20 cellular contexts compared by ENCODE assay signal in the genomic region with DNA sequence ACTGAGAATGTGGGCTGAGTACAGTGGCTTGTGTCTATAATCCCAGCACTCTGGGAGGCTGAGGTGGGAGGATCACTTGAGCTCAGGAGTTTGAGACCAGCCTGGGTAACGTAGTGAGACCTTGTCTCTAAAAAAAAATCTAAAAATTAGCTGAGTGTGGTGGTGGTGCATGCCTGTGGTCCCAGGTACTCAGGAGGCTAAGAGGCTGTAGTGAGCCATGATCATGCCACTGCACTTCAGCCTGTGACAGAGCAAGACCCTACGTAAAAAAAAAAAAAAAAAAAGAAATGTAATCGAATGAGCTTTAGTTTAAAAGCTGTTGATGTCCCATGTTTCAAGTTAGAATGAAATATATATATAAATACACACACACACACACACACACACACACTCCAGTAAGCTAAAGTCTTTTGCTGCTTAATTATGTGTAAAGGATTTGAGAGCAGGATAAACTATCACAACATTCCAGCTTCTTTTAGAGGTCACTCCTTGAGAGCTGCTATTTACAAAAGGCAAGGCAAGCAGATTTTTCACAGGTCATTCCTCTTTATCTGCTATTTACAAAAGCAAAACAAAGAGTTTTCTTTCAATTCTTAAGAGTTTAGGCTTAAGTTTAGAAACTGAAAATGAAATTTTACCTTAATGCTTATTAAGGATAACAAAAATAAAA. TPM values are rescaled to one million over a fixed set of nuclear protein-coding genes. Genes with fewer than 3 reads are reported as not detected.
A peak's percentile ranks its signal among the peaks of the same experiment; 100 is the strongest.
DNase-seq lines count a peak whose midpoint lies in the region; ATAC-seq and TF ChIP-seq lines count a peak whose summit lies in the region.
"Had no signal": no experiment of that assay in that cellular context is flagged by ENCODE, and none has a peak within 500 bp of the region (broad histone marks: within the 10 kb centered on the region; RNA-seq: fewer than 3 reads in every experiment).

No MANE protein-coding gene starts in this region.

- CTCF ChIA-PET in T-cell (lab: Charles Lee) = interaction anchor here (0.6 to 1.6 kb wide), 9 partner anchors 19 to 1603 kb away, joined by 3 to 6 read pairs (median 3); no protein-coding TSS in a partner anchor

- H3K4me3 ChIP-seq in left lung = no peak overlapping the region
- H3K4me3 ChIP-seq: right lobe of liver had no signal

- no peaks in the 10 kb centered on the region for H3K9me3 ChIP-seq in left lung
- H3K9me3 ChIP-seq: Caco-2, right lobe of liver had no signal

- no peaks in the 10 kb centered on the region for H3K27me3 ChIP-seq in left lung

- peak overlapping the region in 1 of 2 donors; percentile 60 for H3K27ac ChIP-seq in left lung
- H3K27ac ChIP-seq: right lobe of liver had no signal

- intact Hi-C loops in left lung (cut with DNase I) = no loop called here
- intact Hi-C loops in posterior vena cava (cut with DNase I) = no loop called here

- H3K4me1 Mint-ChIP-seq in activated T-cell treated with anti-CD3 and anti-CD28 coated beads, Interleukin-2, amount 50 U/mL, for 24 hours (ENCODE audit: low read depth) = peaks cover 69% of the 10 kb centered on the region
- peaks cover 48 to 68% (median 66%) of the 10 kb centered on the region in 3 donors for H3K4me1 Mint-ChIP-seq in T-cell
- H3K4me1 Mint-ChIP-seq in stimulated activated naive B cell treated with anti-CD40 and anti-IgM and Interleukin-4, amounts not matched to agents 10 μg/mL and 1 μg/mL and 100 μg/mL, for 72 hours = peaks cover 38 to 71% of the 10 kb centered on the region in 2 donors

- H3K36me3 Mint-ChIP-seq in activated T-cell treated with anti-CD3 and anti-CD28 coated beads, Interleukin-2, amount 50 U/mL, for 24 hours (ENCODE audit: low read depth) = peaks cover 67% of the 10 kb centered on the region
- peaks cover 26% of the 10 kb centered on the region for H3K36me3 Mint-ChIP-seq in T-cell
- peaks cover 24 to 49% of the 10 kb centered on the region in 2 donors for H3K36me3 Mint-ChIP-seq in stimulated activated naive B cell treated with anti-CD40 and anti-IgM and Interleukin-4, amounts not matched to agents 10 μg/mL and 1 μg/mL and 100 μg/mL, for 72 hours

- peak overlapping the region; percentile 66 for H3K27ac Mint-ChIP-seq in activated T-cell treated with anti-CD3 and anti-CD28 coated beads, Interleukin-2, amount 50 U/mL, for 24 hours
- peak overlapping the region; percentile 71 to 82 for H3K27ac Mint-ChIP-seq in T-cell
- peak overlapping the region; percentile 49 for H3K27ac Mint-ChIP-seq in stimulated activated naive B cell treated with anti-CD40 and anti-IgM and Interleukin-4, amounts not matched to agents 10 μg/mL and 1 μg/mL and 100 μg/mL, for 72 hours

- peaks cover 0 to 40% of the 10 kb centered on the region in 2 donors for H3K36me3 ChIP-seq in left lung

- no peak for TF ChIP-seq CTCF in left lung (IDR thresholded peaks at IDR 0.05)

- no peaks in the 10 kb centered on the region for H3K27me3 Mint-ChIP-seq in activated T-cell treated with anti-CD3 and anti-CD28 coated beads, Interleukin-2, amount 50 U/mL, for 24 hours
- no peaks in the 10 kb centered on the region for H3K27me3 Mint-ChIP-seq in T-cell
- H3K27me3 Mint-ChIP-seq in stimulated activated naive B cell treated with anti-CD40 and anti-IgM and Interleukin-4, amounts not matched to agents 10 μg/mL and 1 μg/mL and 100 μg/mL, for 72 hours = no peaks in the 10 kb centered on the region

- ATAC-seq in T-cell (replicated peaks in 1 of 4) (no peak), left lung (peak; percentile 7), GM19452 (IDR thresholded peaks at IDR 0.05; ENCODE audit: unreplicated experiment) (no peak)
- no peak for ATAC-seq in stimulated activated naive B cell treated with anti-CD40 and anti-IgM and Interleukin-4, amounts not matched to agents 10 μg/mL and 1 μg/mL and 100 μg/mL, for 72 hours (replicated peaks)
- ATAC-seq: activated T-cell treated with anti-CD3 and anti-CD28 coated beads, Interleukin-2, amount 50 U/mL, for 72 hours; esophagus mucosa; HepG2; right lobe of liver had no signal

- H3K4me3 Mint-ChIP-seq in activated T-cell treated with anti-CD3 and anti-CD28 coated beads, Interleukin-2, amount 50 U/mL, for 24 hours = no peak overlapping the region
- H3K4me3 Mint-ChIP-seq in T-cell = no peak overlapping the region
- no peak overlapping the region for H3K4me3 Mint-ChIP-seq in stimulated activated naive B cell treated with anti-CD40 and anti-IgM and Interleukin-4, amounts not matched to agents 10 μg/mL and 1 μg/mL and 100 μg/mL, for 72 hours

- POLR2A ChIA-PET in T-cell (lab: Charles Lee) = interaction anchor here (0.5 to 1.3 kb wide), 9 partner anchors 11 to 754 kb away, joined by 3 to 9 read pairs (median 3); partner anchors contain the start of gene ZBTB24 (in 2 of the 2)

- peaks cover 5 to 33% of the 10 kb centered on the region in 2 donors for H3K4me1 ChIP-seq in left lung

- H3K9me3 Mint-ChIP-seq in activated T-cell treated with anti-CD3 and anti-CD28 coated beads, Interleukin-2, amount 50 U/mL, for 24 hours = peaks cover 4% of the 10 kb centered on the region
- no peaks in the 10 kb centered on the region for H3K9me3 Mint-ChIP-seq in T-cell
- H3K9me3 Mint-ChIP-seq in stimulated activated naive B cell treated with anti-CD40 and anti-IgM and Interleukin-4, amounts not matched to agents 10 μg/mL and 1 μg/mL and 100 μg/mL, for 72 hours = peaks cover 1 to 4% of the 10 kb centered on the region in 2 donors

- DNase-seq in activated T-cell treated with anti-CD3 and anti-CD28 coated beads, Interleukin-2, amount 50 U/mL, for 24 hours = no peak
- no peak for DNase-seq in activated T-cell treated with anti-CD3 and anti-CD28 coated beads, Interleukin-2, amount 50 U/mL, for 1 hour
- DNase-seq in T-cell (no peak), left lung (no peak), posterior vena cava (ENCODE audit: low spot score) (no peak)
- no peak for DNase-seq in stimulated activated naive B cell treated with anti-CD40 and anti-IgM and Interleukin-4, amounts not matched to agents 10 μg/mL and 1 μg/mL and 100 μg/mL, for 72 hours
- no peak for DNase-seq in activated CD4-positive, alpha-beta T cell treated with anti-CD3 and anti-CD28 coated beads, Interleukin-2, amount 50 U/mL, for 1 hour
- DNase-seq: ACHN; activated CD4-positive, alpha-beta T cell treated with anti-CD3 and anti-CD28 coated beads for 48 hours; activated T-cell treated with anti-CD3 and anti-CD28 coated beads, Interleukin-2, amount 50 U/mL, for 72 hours; Caco-2; mammary epithelial cell; NCI-H187 treated with DMSO at 0.1 percent for 48 hours; Right ventricle myocardium superior; substantia nigra; T1000 had no signal

RNA-seq across cellular contexts. Expression of gene MICAL1, which starts 4.7 kb away (rescaled TPM):
- total RNA-seq in T-cell = 100 to 1,000 TPM in 1 of 5 donors, 10 to 100 TPM in 4; 81.9 to 108 (median 89.5) TPM
- total RNA-seq in left lung = 10 to 100 TPM; 60.7 to 70.9 TPM
- total RNA-seq in posterior vena cava = 10 to 100 TPM; 53.0 to 53.2 TPM

RNA-seq across cellular contexts. Expression of gene SMPD2, which starts 19.8 kb away (rescaled TPM):
- 10 to 100 TPM; 21.1 to 36.7 (median 23.7) TPM for total RNA-seq in T-cell
- total RNA-seq in left lung = 10 to 100 TPM; 12.8 TPM
- 1 to 10 TPM; 4.2 to 6.7 TPM for total RNA-seq in posterior vena cava

RNA-seq across cellular contexts. Expression of gene PPIL6, which starts 19.9 kb away (rescaled TPM):
- 1 to 10 TPM in 1 of 5 donors, under 1 TPM in 4; 0.07 to 1.5 (median 0.38) TPM for total RNA-seq in T-cell
- total RNA-seq in left lung = 1 to 10 TPM; 4.5 to 8.4 TPM
- 1 to 10 TPM; 1.2 to 1.9 TPM for total RNA-seq in posterior vena cava
- total RNA-seq: Caco-2 had no signal

RNA-seq across cellular contexts. Expression of gene ZBTB24, which starts 22.7 kb away (rescaled TPM):
- total RNA-seq in T-cell (10 to 100 TPM; 14.1 to 21.2 (median 19.5) TPM), left lung (1 to 10 TPM; 7.3 to 7.7 TPM), posterior vena cava (1 to 10 TPM; 5.5 to 5.8 TPM)
